ENCODE assay signal across 1 cellular context in genomic region chr7:2844153-2845077, GRCh38.
TF ChIP-seq lines count a peak whose summit lies in the region.

Gene GNA12 (minus strand): TSS chr7:2844308. CDS start chr7:2844161, 147 bp downstream.

TF ChIP-seq in HepG2, 621 proteins besides CTCF, POLR2A, EP300 and RAD21 (continued from another document):
- TF ChIP-seq PBX3 (CRISPR knock-in tag; IDR thresholded peaks at IDR 0.05; ENCODE audit: borderline replicate concordance) (peak; percentile 61; the same call in 1 of the 2 replicates), ZNF629 (CRISPR knock-in tag; conservative IDR thresholded peaks at IDR 0.05) (no peak), SP4 (CRISPR knock-in tag; IDR thresholded peaks at IDR 0.05) (peak; percentile 99), MAX (IDR thresholded peaks at IDR 0.05) (peak; percentile 4; the same call in 1 of the 2 replicates), ZNF138 (CRISPR knock-in tag; IDR thresholded peaks at IDR 0.05; ENCODE audit: low read depth) (no peak), YY1 (IDR thresholded peaks at IDR 0.05; ENCODE audit: insufficient read depth, insufficient replicate concordance, low read depth, low read length) (peak; percentile 32), POGZ (CRISPR knock-in tag; IDR thresholded peaks at IDR 0.05) (peak; percentile 12; the same call in 1 of the 2 replicates), ZNF18 (CRISPR knock-in tag; IDR thresholded peaks at IDR 0.05; ENCODE audit: insufficient replicate concordance) (no peak), ZNF775 (CRISPR knock-in tag; IDR thresholded peaks at IDR 0.05; ENCODE audit: borderline replicate concordance) (no peak), FOXP4 (CRISPR knock-in tag; IDR thresholded peaks at IDR 0.05) (0 out of 2 replicates have a peak, but pooled peaks have one; percentile 26), ZBTB38 (CRISPR knock-in tag; IDR thresholded peaks at IDR 0.05) (peak; percentile 53; the same call in 1 of the 2 replicates), TBX2 (CRISPR knock-in tag; IDR thresholded peaks at IDR 0.05; ENCODE audit: borderline replicate concordance) (no peak), ZNF646 (CRISPR knock-in tag; IDR thresholded peaks at IDR 0.05) (no peak), HOXA9 (CRISPR knock-in tag; IDR thresholded peaks at IDR 0.05; ENCODE audit: borderline replicate concordance) (no peak), ZBTB49 (CRISPR knock-in tag; IDR thresholded peaks at IDR 0.05; ENCODE audit: borderline replicate concordance) (no peak), JUNB (CRISPR knock-in tag; IDR thresholded peaks at IDR 0.05; ENCODE audit: borderline replicate concordance) (no peak), SAFB2 (CRISPR knock-in tag; IDR thresholded peaks at IDR 0.05; ENCODE audit: borderline replicate concordance, low read depth) (0 out of 2 replicates have a peak, but pooled peaks have one; percentile 62), TARDBP (CRISPR knock-in tag; IDR thresholded peaks at IDR 0.05) (peak; percentile 37; the same call in 1 of the 2 replicates), CEBPB (IDR thresholded peaks at IDR 0.05; ENCODE audit: borderline replicate concordance, low read depth, low read length) (no peak), ZNF703 (CRISPR knock-in tag; IDR thresholded peaks at IDR 0.05; ENCODE audit: borderline replicate concordance) (no peak), STAT6 (CRISPR knock-in tag; IDR thresholded peaks at IDR 0.05; ENCODE audit: borderline replicate concordance) (peak; percentile 33; the same call in 1 of the 2 replicates), ZSCAN30 (CRISPR knock-in tag; IDR thresholded peaks at IDR 0.05) (no peak), ZNF589 (CRISPR knock-in tag; conservative IDR thresholded peaks at IDR 0.05) (no peak)
TF ChIP-seq in HepG2: peak in this region for 105.
